Comparison of ENCODE assay signal across 1 cellular context in the genomic region with DNA sequence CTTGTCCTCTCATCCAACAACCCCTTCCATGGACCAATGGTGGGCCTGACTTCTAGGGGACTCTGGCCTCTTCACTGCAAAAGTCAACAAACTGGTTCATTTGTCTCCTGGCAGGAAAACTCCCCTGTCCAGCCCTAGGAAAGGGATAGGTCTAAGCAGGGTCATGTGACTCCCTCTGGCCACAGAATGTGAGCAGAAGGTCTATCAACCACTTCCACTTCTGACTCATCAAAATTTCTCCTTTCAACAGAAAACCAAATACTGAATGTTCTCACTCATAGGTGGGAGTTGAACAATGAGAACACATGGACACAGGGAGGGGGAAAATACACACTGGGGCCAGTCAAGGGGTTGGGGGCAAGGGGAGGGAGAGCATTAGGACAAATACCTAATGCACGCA.
TF ChIP-seq lines count a peak whose summit lies in the region.

No MANE protein-coding gene starts in this region.

TF ChIP-seq in GM23338, 12 proteins besides CTCF, POLR2A, EP300 and RAD21 (continued from another document):
- TF ChIP-seq, protein P1, sequence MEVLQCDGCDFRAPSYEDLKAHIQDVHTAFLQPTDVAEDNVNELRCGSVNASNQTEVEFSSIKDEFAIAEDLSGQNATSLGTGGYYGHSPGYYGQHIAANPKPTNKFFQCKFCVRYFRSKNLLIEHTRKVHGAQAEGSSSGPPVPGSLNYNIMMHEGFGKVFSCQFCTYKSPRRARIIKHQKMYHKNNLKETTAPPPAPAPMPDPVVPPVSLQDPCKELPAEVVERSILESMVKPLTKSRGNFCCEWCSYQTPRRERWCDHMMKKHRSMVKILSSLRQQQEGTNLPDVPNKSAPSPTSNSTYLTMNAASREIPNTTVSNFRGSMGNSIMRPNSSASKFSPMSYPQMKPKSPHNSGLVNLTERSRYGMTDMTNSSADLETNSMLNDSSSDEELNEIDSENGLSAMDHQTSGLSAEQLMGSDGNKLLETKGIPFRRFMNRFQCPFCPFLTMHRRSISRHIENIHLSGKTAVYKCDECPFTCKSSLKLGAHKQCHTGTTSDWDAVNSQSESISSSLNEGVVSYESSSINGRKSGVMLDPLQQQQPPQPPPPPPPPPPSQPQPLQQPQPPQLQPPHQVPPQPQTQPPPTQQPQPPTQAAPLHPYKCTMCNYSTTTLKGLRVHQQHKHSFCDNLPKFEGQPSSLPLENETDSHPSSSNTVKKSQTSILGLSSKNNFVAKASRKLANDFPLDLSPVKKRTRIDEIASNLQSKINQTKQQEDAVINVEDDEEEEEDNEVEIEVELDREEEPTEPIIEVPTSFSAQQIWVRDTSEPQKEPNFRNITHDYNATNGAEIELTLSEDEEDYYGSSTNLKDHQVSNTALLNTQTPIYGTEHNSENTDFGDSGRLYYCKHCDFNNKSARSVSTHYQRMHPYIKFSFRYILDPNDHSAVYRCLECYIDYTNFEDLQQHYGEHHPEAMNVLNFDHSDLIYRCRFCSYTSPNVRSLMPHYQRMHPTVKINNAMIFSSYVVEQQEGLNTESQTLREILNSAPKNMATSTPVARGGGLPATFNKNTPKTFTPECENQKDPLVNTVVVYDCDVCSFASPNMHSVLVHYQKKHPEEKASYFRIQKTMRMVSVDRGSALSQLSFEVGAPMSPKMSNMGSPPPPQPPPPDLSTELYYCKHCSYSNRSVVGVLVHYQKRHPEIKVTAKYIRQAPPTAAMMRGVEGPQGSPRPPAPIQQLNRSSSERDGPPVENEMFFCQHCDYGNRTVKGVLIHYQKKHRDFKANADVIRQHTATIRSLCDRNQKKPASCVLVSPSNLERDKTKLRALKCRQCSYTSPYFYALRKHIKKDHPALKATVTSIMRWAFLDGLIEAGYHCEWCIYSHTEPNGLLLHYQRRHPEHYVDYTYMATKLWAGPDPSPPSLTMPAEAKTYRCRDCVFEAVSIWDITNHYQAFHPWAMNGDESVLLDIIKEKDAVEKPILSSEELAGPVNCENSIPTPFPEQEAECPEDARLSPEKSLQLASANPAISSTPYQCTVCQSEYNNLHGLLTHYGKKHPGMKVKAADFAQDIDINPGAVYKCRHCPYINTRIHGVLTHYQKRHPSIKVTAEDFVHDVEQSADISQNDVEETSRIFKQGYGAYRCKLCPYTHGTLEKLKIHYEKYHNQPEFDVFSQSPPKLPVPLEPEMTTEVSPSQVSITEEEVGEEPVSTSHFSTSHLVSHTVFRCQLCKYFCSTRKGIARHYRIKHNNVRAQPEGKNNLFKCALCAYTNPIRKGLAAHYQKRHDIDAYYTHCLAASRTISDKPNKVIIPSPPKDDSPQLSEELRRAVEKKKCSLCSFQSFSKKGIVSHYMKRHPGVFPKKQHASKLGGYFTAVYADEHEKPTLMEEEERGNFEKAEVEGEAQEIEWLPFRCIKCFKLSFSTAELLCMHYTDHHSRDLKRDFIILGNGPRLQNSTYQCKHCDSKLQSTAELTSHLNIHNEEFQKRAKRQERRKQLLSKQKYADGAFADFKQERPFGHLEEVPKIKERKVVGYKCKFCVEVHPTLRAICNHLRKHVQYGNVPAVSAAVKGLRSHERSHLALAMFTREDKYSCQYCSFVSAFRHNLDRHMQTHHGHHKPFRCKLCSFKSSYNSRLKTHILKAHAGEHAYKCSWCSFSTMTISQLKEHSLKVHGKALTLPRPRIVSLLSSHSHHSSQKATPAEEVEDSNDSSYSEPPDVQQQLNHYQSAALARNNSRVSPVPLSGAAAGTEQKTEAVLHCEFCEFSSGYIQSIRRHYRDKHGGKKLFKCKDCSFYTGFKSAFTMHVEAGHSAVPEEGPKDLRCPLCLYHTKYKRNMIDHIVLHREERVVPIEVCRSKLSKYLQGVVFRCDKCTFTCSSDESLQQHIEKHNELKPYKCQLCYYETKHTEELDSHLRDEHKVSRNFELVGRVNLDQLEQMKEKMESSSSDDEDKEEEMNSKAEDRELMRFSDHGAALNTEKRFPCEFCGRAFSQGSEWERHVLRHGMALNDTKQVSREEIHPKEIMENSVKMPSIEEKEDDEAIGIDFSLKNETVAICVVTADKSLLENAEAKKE (CRISPR knock-in tag; IDR thresholded peaks at IDR 0.05): no peak
- TF ChIP-seq CREB1 (CRISPR knock-in tag; IDR thresholded peaks at IDR 0.05; ENCODE audit: low read depth): no peak
- TF ChIP-seq POLR2AphosphoS5 (IDR thresholded peaks at IDR 0.05; ENCODE audit: low read depth): no peak
